19 cellular contexts compared by ENCODE assay signal in genomic region chr3:31892500-31892899, GRCh38.
DNase-seq lines count a peak whose midpoint lies in the region; ATAC-seq and TF ChIP-seq lines count a peak whose summit lies in the region.
"Had no signal": no experiment of that assay in that cellular context is flagged by ENCODE, and none has a peak within 500 bp of the region (broad histone marks: within the 10 kb centered on the region; RNA-seq: fewer than 3 reads in every experiment).

No MANE protein-coding gene starts in this region.

- H2BK120ac ChIP-seq in IMR-90 (ENCODE audit: low read depth, low read length): no peak overlapping the region

- H2AK9ac ChIP-seq in IMR-90 (replicated peaks; ENCODE audit: low read depth, low read length, poor library complexity): no peak overlapping the region

- H2AK5ac ChIP-seq in IMR-90 (ENCODE audit: low read depth, low read length): peak overlapping the region; percentile 3; the same call in 1 of the 2 replicates

- no peak overlapping the region for H2AFZ ChIP-seq in IMR-90 (replicated peaks; ENCODE audit: low read length, poor library complexity)

- no peak for TF ChIP-seq RAD21 in IMR-90 (IDR thresholded peaks at IDR 0.05; ENCODE audit: low read length)

- H3K4me1 ChIP-seq in IMR-90 (ENCODE audit: control insufficient read depth, insufficient read depth, low read length) (peaks cover 5% of the 10 kb centered on the region; the same call in 1 of the 2 replicates), ascending aorta (no peaks in the 10 kb centered on the region)

- H3K14ac ChIP-seq in IMR-90 (replicated peaks; ENCODE audit: low read depth, low read length): no peak overlapping the region

- intact Hi-C loops in IMR-90 (cut with micrococcal nuclease): no loop called here
- intact Hi-C loops in activated B cell treated with CpG ODN at 0.5 μM for 24 hours (cut with micrococcal nuclease): no loop called here
- intact Hi-C loops in ascending aorta (cut with DNase I): no loop called here
- intact Hi-C loops in activated T-helper 1 cell treated with anti-CD3 and anti-CD28 coated beads, Interleukin-12 subunit alpha, Interleukin-12 subunit beta, Interleukin-2, Interleukin-4 antibody, amounts not matched to agents 30 ng/mL and 10 ng/mL and 1 ng/mL, durations not matched to agents 14 hours and 24 hours and 36 hours (cut with micrococcal nuclease): no loop called here

- H3K36me3 Mint-ChIP-seq in activated B cell treated with CpG ODN at 0.5 μM for 24 hours (ENCODE audit: low read depth): peaks cover 19% of the 10 kb centered on the region
- H3K36me3 Mint-ChIP-seq in stimulated activated memory B cell treated with anti-CD40 and anti-IgM and Interleukin-4, amounts not matched to agents 10 μg/mL and 1 μg/mL and 100 μg/mL, for 72 hours: peaks cover 43% of the 10 kb centered on the region
- peaks cover 3% of the 10 kb centered on the region for H3K36me3 Mint-ChIP-seq in activated T-helper 1 cell treated with anti-CD3 and anti-CD28 coated beads, Interleukin-12 subunit alpha, Interleukin-12 subunit beta, Interleukin-2, Interleukin-4 antibody, amounts not matched to agents 30 ng/mL and 10 ng/mL and 1 ng/mL, durations not matched to agents 14 hours and 24 hours and 36 hours (ENCODE audit: low read depth)
- H3K36me3 Mint-ChIP-seq: CD4-positive, CD25-positive, alpha-beta regulatory T cell had no signal

- H2BK15ac ChIP-seq in IMR-90 (ENCODE audit: low read depth, low read length): no peak overlapping the region

- CTCF ChIA-PET in IMR-90 (lab: Yijun Ruan, JAX): no interaction called here
- CTCF ChIA-PET in activated B cell treated with CpG ODN at 0.5 μM for 24 hours (lab: Charles Lee): interaction anchor here (1.0 kb wide), 1 partner anchor 140 kb away, joined by 3 read pairs; no protein-coding TSS in a partner anchor

- no peak for ATAC-seq in IMR-90 (ENCODE audit: low read depth)
- ATAC-seq in activated B cell treated with CpG ODN at 0.5 μM for 24 hours (ENCODE audit: low read depth): no peak
- ATAC-seq in stimulated activated memory B cell treated with anti-CD40 and anti-IgM and Interleukin-4, amounts not matched to agents 10 μg/mL and 1 μg/mL and 100 μg/mL, for 72 hours: no peak
- ATAC-seq in GM19467 (IDR thresholded peaks at IDR 0.05; ENCODE audit: unreplicated experiment): no peak
- ATAC-seq: K562, Panc1 had no signal

- no peaks in the 10 kb centered on the region for H3K79me1 ChIP-seq in IMR-90 (ENCODE audit: low read depth in 1 of 2, low read length in 2 of 2)

- H3K4me3 ChIP-seq in IMR-90 (ENCODE audit: insufficient read depth, low read depth, low read length): no peak overlapping the region
- H3K4me3 ChIP-seq in ascending aorta: no peak overlapping the region
- H3K4me3 ChIP-seq: K562 had no signal

- no peaks in the 10 kb centered on the region; the same call in 1 of the 2 replicates for H3K9me3 ChIP-seq in IMR-90 (ENCODE audit: control insufficient read depth, insufficient read depth, low read length)
- no peaks in the 10 kb centered on the region for H3K9me3 ChIP-seq in ascending aorta
- H3K9me3 ChIP-seq: SK-N-SH had no signal

- no peak overlapping the region for H4K8ac ChIP-seq in IMR-90 (ENCODE audit: low read depth in 2 of 2, low read length in 2 of 2)

- H3K9ac ChIP-seq in IMR-90 (ENCODE audit: low read depth, low read length): no peak overlapping the region
- H3K9ac ChIP-seq: SK-N-SH had no signal

- H4K5ac ChIP-seq in IMR-90 (ENCODE audit: low read depth, low read length): no peak overlapping the region

- H3K4ac ChIP-seq in IMR-90 (ENCODE audit: low read depth, low read length): no peak overlapping the region

- DNase-seq in IMR-90 (no peak), activated B cell treated with CpG ODN at 0.5 μM for 24 hours (no peak), islet precursor cell (peak; percentile 71), ascending aorta (ENCODE audit: low spot score in 2 of 2) (no peak)
- no peak for DNase-seq in activated T-helper 1 cell treated with anti-CD3 and anti-CD28 coated beads, Interleukin-12 subunit alpha, Interleukin-12 subunit beta, Interleukin-2, Interleukin-4 antibody, amounts not matched to agents 30 ng/mL and 10 ng/mL and 1 ng/mL, durations not matched to agents 14 hours and 24 hours and 36 hours (ENCODE audit: low spot score)
- DNase-seq in activated CD4-positive, CD25-positive, alpha-beta regulatory T cell treated with anti-CD3 and anti-CD28 coated beads, Interleukin-2, amount 50 U/mL, for 72 hours: no peak
- DNase-seq: Calu3; CD4-positive, CD25-positive, alpha-beta regulatory T cell; NCI-H1436; NCI-H2029; NCI-H2171 treated with DMSO at 0.1 percent for 48 hours; NCI-H774; SHP77; SK-N-SH had no signal

- POLR2A ChIA-PET in IMR-90 (lab: Charles Lee; ENCODE audit: unreplicated experiment) (no interaction called here), activated B cell treated with CpG ODN at 0.5 μM for 24 hours (lab: Charles Lee) (interaction anchor here (1.7 kb wide), 1 partner anchor 24 kb away, joined by 3 read pairs; no protein-coding TSS in a partner anchor)

- in situ Hi-C loops in IMR-90 (cut with MboI; ENCODE audit: low sequenced_read_pairs): no loop called here

- H4K20me1 ChIP-seq in IMR-90 (ENCODE audit: insufficient read depth, low read length): no peaks in the 10 kb centered on the region

- TF ChIP-seq POLR2A in IMR-90 (IDR thresholded peaks at IDR 0.05; ENCODE audit: low read depth, low read length): no peak

- dilution Hi-C loops in IMR-90 (cut with HindIII; ENCODE audit: low sequenced_read_pairs, unreplicated experiment): no loop called here

- H3K4me1 Mint-ChIP-seq in activated B cell treated with CpG ODN at 0.5 μM for 24 hours: peaks cover 86% of the 10 kb centered on the region
- peaks cover 82% of the 10 kb centered on the region for H3K4me1 Mint-ChIP-seq in stimulated activated memory B cell treated with anti-CD40 and anti-IgM and Interleukin-4, amounts not matched to agents 10 μg/mL and 1 μg/mL and 100 μg/mL, for 72 hours
- H3K4me1 Mint-ChIP-seq in activated T-helper 1 cell treated with anti-CD3 and anti-CD28 coated beads, Interleukin-12 subunit alpha, Interleukin-12 subunit beta, Interleukin-2, Interleukin-4 antibody, amounts not matched to agents 30 ng/mL and 10 ng/mL and 1 ng/mL, durations not matched to agents 14 hours and 24 hours and 36 hours (ENCODE audit: low read depth): peaks cover 9% of the 10 kb centered on the region
- H3K4me1 Mint-ChIP-seq: CD4-positive, CD25-positive, alpha-beta regulatory T cell had no signal

- H4K91ac ChIP-seq in IMR-90 (ENCODE audit: insufficient read depth, low read depth, low read length): no peak overlapping the region

- peak overlapping the region; percentile 57 for H3K27ac Mint-ChIP-seq in activated B cell treated with CpG ODN at 0.5 μM for 24 hours
- peak overlapping the region; percentile 59 for H3K27ac Mint-ChIP-seq in stimulated activated memory B cell treated with anti-CD40 and anti-IgM and Interleukin-4, amounts not matched to agents 10 μg/mL and 1 μg/mL and 100 μg/mL, for 72 hours
- H3K27ac Mint-ChIP-seq in activated T-helper 1 cell treated with anti-CD3 and anti-CD28 coated beads, Interleukin-12 subunit alpha, Interleukin-12 subunit beta, Interleukin-2, Interleukin-4 antibody, amounts not matched to agents 30 ng/mL and 10 ng/mL and 1 ng/mL, durations not matched to agents 14 hours and 24 hours and 36 hours: no peak overlapping the region
- H3K27ac Mint-ChIP-seq: CD4-positive, CD25-positive, alpha-beta regulatory T cell had no signal

- WGBS in IMR-90 (ENCODE audit: extremely low coverage in 2 of 2, insufficient read length in 1 of 2), 2 experiments: 100% methylated on average over 2 of the region's 5 CpGs; no CpG with 5 or more reads in 1 of the 2 experiments

- BruUV-seq in IMR-90 (replicated peaks; lab: Mats Ljungman, UMichigan): no TSS peak

- H2BK20ac ChIP-seq in IMR-90 (ENCODE audit: low read depth, low read length): no peak overlapping the region

- H3K9me3 Mint-ChIP-seq in activated B cell treated with CpG ODN at 0.5 μM for 24 hours: no peaks in the 10 kb centered on the region
- H3K9me3 Mint-ChIP-seq in stimulated activated memory B cell treated with anti-CD40 and anti-IgM and Interleukin-4, amounts not matched to agents 10 μg/mL and 1 μg/mL and 100 μg/mL, for 72 hours: no peaks in the 10 kb centered on the region
- H3K9me3 Mint-ChIP-seq in activated T-helper 1 cell treated with anti-CD3 and anti-CD28 coated beads, Interleukin-12 subunit alpha, Interleukin-12 subunit beta, Interleukin-2, Interleukin-4 antibody, amounts not matched to agents 30 ng/mL and 10 ng/mL and 1 ng/mL, durations not matched to agents 14 hours and 24 hours and 36 hours: no peaks in the 10 kb centered on the region
- H3K9me3 Mint-ChIP-seq: CD4-positive, CD25-positive, alpha-beta regulatory T cell had no signal

- H3K56ac ChIP-seq in IMR-90 (ENCODE audit: extremely low read depth, insufficient read depth, low read length): no peak overlapping the region

- no peak overlapping the region for H3K18ac ChIP-seq in IMR-90 (ENCODE audit: low read depth, low read length)

- no peak overlapping the region for H3K4me3 Mint-ChIP-seq in activated B cell treated with CpG ODN at 0.5 μM for 24 hours
- no peak overlapping the region for H3K4me3 Mint-ChIP-seq in stimulated activated memory B cell treated with anti-CD40 and anti-IgM and Interleukin-4, amounts not matched to agents 10 μg/mL and 1 μg/mL and 100 μg/mL, for 72 hours
- no peak overlapping the region for H3K4me3 Mint-ChIP-seq in activated T-helper 1 cell treated with anti-CD3 and anti-CD28 coated beads, Interleukin-12 subunit alpha, Interleukin-12 subunit beta, Interleukin-2, Interleukin-4 antibody, amounts not matched to agents 30 ng/mL and 10 ng/mL and 1 ng/mL, durations not matched to agents 14 hours and 24 hours and 36 hours
- H3K4me3 Mint-ChIP-seq: CD4-positive, CD25-positive, alpha-beta regulatory T cell had no signal

- H3K23ac ChIP-seq in IMR-90 (ENCODE audit: low read depth, low read length): no peak overlapping the region

- no peaks in the 10 kb centered on the region for H3K36me3 ChIP-seq in IMR-90 (ENCODE audit: control insufficient read depth, insufficient read depth, low read length)
- no peaks in the 10 kb centered on the region for H3K36me3 ChIP-seq in ascending aorta

- H3K9me1 ChIP-seq in IMR-90 (ENCODE audit: insufficient read depth, low read length): peaks cover 3% of the 10 kb centered on the region; the same call in 1 of the 2 replicates

- no peaks in the 10 kb centered on the region for H3K27me3 Mint-ChIP-seq in activated B cell treated with CpG ODN at 0.5 μM for 24 hours
- no peaks in the 10 kb centered on the region for H3K27me3 Mint-ChIP-seq in stimulated activated memory B cell treated with anti-CD40 and anti-IgM and Interleukin-4, amounts not matched to agents 10 μg/mL and 1 μg/mL and 100 μg/mL, for 72 hours
- H3K27me3 Mint-ChIP-seq in activated T-helper 1 cell treated with anti-CD3 and anti-CD28 coated beads, Interleukin-12 subunit alpha, Interleukin-12 subunit beta, Interleukin-2, Interleukin-4 antibody, amounts not matched to agents 30 ng/mL and 10 ng/mL and 1 ng/mL, durations not matched to agents 14 hours and 24 hours and 36 hours (ENCODE audit: insufficient read depth): peaks cover 5% of the 10 kb centered on the region

- no peak overlapping the region for H3K4me2 ChIP-seq in IMR-90 (ENCODE audit: low read depth, low read length)
- H3K4me2 ChIP-seq: SK-N-SH had no signal

- H3K27me3 ChIP-seq in IMR-90 (ENCODE audit: control insufficient read depth, insufficient read depth, low read length): peaks cover 3% of the 10 kb centered on the region; the same call in 1 of the 2 replicates
- no peaks in the 10 kb centered on the region for H3K27me3 ChIP-seq in ascending aorta

- H3K27ac ChIP-seq in IMR-90 (ENCODE audit: insufficient read depth, low read length): no peak overlapping the region
- no peak overlapping the region for H3K27ac ChIP-seq in ascending aorta
- H3K27ac ChIP-seq: HL-60 had no signal

- TF ChIP-seq CTCF in IMR-90 (conservative IDR thresholded peaks at IDR 0.05; ENCODE audit: low read depth, low read length): no peak
- TF ChIP-seq CTCF in activated B cell treated with CpG ODN at 0.5 μM for 24 hours (IDR thresholded peaks at IDR 0.05): no peak
- TF ChIP-seq CTCF in ascending aorta (IDR thresholded peaks at IDR 0.05): no peak

- H2BK5ac ChIP-seq in IMR-90 (ENCODE audit: low read depth, low read length, poor library complexity, severe bottlenecking): no peak overlapping the region
